Comparison of ENCODE assay signal across 8 cellular contexts in genomic region chr11:46119053-46119351, GRCh38. TPM values are rescaled to one million over a fixed set of nuclear protein-coding genes. Genes with fewer than 3 reads are reported as not detected.
DNase-seq lines count a peak whose midpoint lies in the region; ATAC-seq and TF ChIP-seq lines count a peak whose summit lies in the region.

No MANE protein-coding gene starts in this region.

- POLR2A ChIA-PET in activated CD4-positive, alpha-beta T cell treated with anti-CD3 and anti-CD28 coated beads, Interleukin-2, amount 10 ng/mL, durations not matched to agents 7 days and 5 days (lab: Charles Lee), result no interaction called here

- no peak for TF ChIP-seq POLR2A in testis (IDR thresholded peaks at IDR 0.05)

- H3K4me3 ChIP-seq in testis, result peak overlapping the region; percentile 74 to 75

- H3K36me3 ChIP-seq in testis (ENCODE audit: low read depth, missing control alignments), result no peaks in the 10 kb centered on the region

- CTCF ChIA-PET in activated CD4-positive, alpha-beta T cell treated with anti-CD3 and anti-CD28 coated beads, Interleukin-2, amount 10 ng/mL, durations not matched to agents 7 days and 5 days (lab: Charles Lee), result interaction anchor here (0.7 to 2.2 kb wide), 2 partner anchors 8 to 225 kb away, joined by 5 to 7 read pairs; no protein-coding TSS in a partner anchor

- peaks cover 5% of the 10 kb centered on the region for H3K36me3 Mint-ChIP-seq in activated CD4-positive, alpha-beta T cell treated with anti-CD3 and anti-CD28 coated beads, Interleukin-2, amount 10 ng/mL, durations not matched to agents 7 days and 5 days (ENCODE audit: low read depth)
- H3K36me3 Mint-ChIP-seq in activated naive CD8-positive, alpha-beta T cell treated with anti-CD3 and anti-CD28 coated beads, Interleukin-2, amount 50 U/mL, for 24 hours (ENCODE audit: low read depth), result peaks cover 2% of the 10 kb centered on the region

- no peak for ATAC-seq in activated naive CD8-positive, alpha-beta T cell treated with anti-CD3 and anti-CD28 coated beads, Interleukin-2, amount 50 U/mL, for 24 hours

- H3K9me3 ChIP-seq in testis, result no peaks in the 10 kb centered on the region

- DNase-seq in activated CD4-positive, alpha-beta T cell treated with anti-CD3 and anti-CD28 coated beads, Interleukin-2, amount 10 ng/mL, durations not matched to agents 7 days and 5 days, result no peak
- DNase-seq in activated CD4-positive, alpha-beta T cell treated with anti-CD3 and anti-CD28 coated beads, Interleukin-2, amount 50 U/mL, for 4 hours, result no peak
- DNase-seq in activated naive CD8-positive, alpha-beta T cell treated with anti-CD3 and anti-CD28 coated beads, Interleukin-2, amount 50 U/mL, for 24 hours, result no peak
- DNase-seq in testis (no peak), medulla oblongata (ENCODE audit: extremely low spot score) (no peak), NCI-H2081 treated with DMSO at 0.1 percent for 48 hours (lab: John Stamatoyannopoulos, UW) (no peak), NOMO-1 (lab: John Stamatoyannopoulos, UW; ENCODE audit: unreplicated experiment in 2 of 2) (no peak)

- peaks cover 59% of the 10 kb centered on the region for H3K4me1 Mint-ChIP-seq in activated CD4-positive, alpha-beta T cell treated with anti-CD3 and anti-CD28 coated beads, Interleukin-2, amount 10 ng/mL, durations not matched to agents 7 days and 5 days
- peaks cover 66% of the 10 kb centered on the region for H3K4me1 Mint-ChIP-seq in activated naive CD8-positive, alpha-beta T cell treated with anti-CD3 and anti-CD28 coated beads, Interleukin-2, amount 50 U/mL, for 24 hours

- peak overlapping the region; percentile 86 for H3K27ac ChIP-seq in layer of hippocampus (ENCODE audit: low read depth, low read length)
- H3K27ac ChIP-seq in testis, result peak overlapping the region; percentile 69 to 91

- H3K4me1 ChIP-seq in testis, result peaks cover 35% of the 10 kb centered on the region

- intact Hi-C loops in testis (cut with DNase I; ENCODE audit: low total_unique reads), result no loop called here

- H3K27me3 ChIP-seq in layer of hippocampus (ENCODE audit: control insufficient read depth, insufficient read depth, low read length) (no peaks in the 10 kb centered on the region), testis (no peaks in the 10 kb centered on the region)

- no peak for TF ChIP-seq CTCF in testis (IDR thresholded peaks at IDR 0.05)

- H3K27me3 Mint-ChIP-seq in activated CD4-positive, alpha-beta T cell treated with anti-CD3 and anti-CD28 coated beads, Interleukin-2, amount 10 ng/mL, durations not matched to agents 7 days and 5 days, result no peaks in the 10 kb centered on the region
- no peaks in the 10 kb centered on the region for H3K27me3 Mint-ChIP-seq in activated naive CD8-positive, alpha-beta T cell treated with anti-CD3 and anti-CD28 coated beads, Interleukin-2, amount 50 U/mL, for 24 hours

- H3K27ac Mint-ChIP-seq in activated CD4-positive, alpha-beta T cell treated with anti-CD3 and anti-CD28 coated beads, Interleukin-2, amount 10 ng/mL, durations not matched to agents 7 days and 5 days, result peak overlapping the region; percentile 97
- H3K27ac Mint-ChIP-seq in activated naive CD8-positive, alpha-beta T cell treated with anti-CD3 and anti-CD28 coated beads, Interleukin-2, amount 50 U/mL, for 24 hours, result peak overlapping the region; percentile 93

- WGBS in testis, 2 donors, result 0 to 2% methylated on average over 3 of the region's 3 CpGs

- peak overlapping the region; percentile 94 for H3K4me3 Mint-ChIP-seq in activated CD4-positive, alpha-beta T cell treated with anti-CD3 and anti-CD28 coated beads, Interleukin-2, amount 10 ng/mL, durations not matched to agents 7 days and 5 days
- peak overlapping the region; percentile 93 for H3K4me3 Mint-ChIP-seq in activated naive CD8-positive, alpha-beta T cell treated with anti-CD3 and anti-CD28 coated beads, Interleukin-2, amount 50 U/mL, for 24 hours

- no peaks in the 10 kb centered on the region for H3K9me3 Mint-ChIP-seq in activated CD4-positive, alpha-beta T cell treated with anti-CD3 and anti-CD28 coated beads, Interleukin-2, amount 10 ng/mL, durations not matched to agents 7 days and 5 days
- H3K9me3 Mint-ChIP-seq in activated naive CD8-positive, alpha-beta T cell treated with anti-CD3 and anti-CD28 coated beads, Interleukin-2, amount 50 U/mL, for 24 hours, result no peaks in the 10 kb centered on the region

RNA-seq across cellular contexts. Expression of gene PHF21A, which starts 2.3 kb away (rescaled TPM):
- total RNA-seq in activated CD4-positive, alpha-beta T cell treated with anti-CD3 and anti-CD28 coated beads, Interleukin-2, amount 10 ng/mL, durations not matched to agents 7 days and 5 days, result 10 to 100 TPM; 37.8 to 38.4 TPM
- total RNA-seq in testis, result 10 to 100 TPM; 53.5 to 83.2 TPM
- 56.6 TPM for polyA plus RNA-seq in testis (ENCODE audit: insufficient read depth, low read depth, low replicate concordance)
